ENCODE assay signal across 8 cellular contexts in the genomic region with DNA sequence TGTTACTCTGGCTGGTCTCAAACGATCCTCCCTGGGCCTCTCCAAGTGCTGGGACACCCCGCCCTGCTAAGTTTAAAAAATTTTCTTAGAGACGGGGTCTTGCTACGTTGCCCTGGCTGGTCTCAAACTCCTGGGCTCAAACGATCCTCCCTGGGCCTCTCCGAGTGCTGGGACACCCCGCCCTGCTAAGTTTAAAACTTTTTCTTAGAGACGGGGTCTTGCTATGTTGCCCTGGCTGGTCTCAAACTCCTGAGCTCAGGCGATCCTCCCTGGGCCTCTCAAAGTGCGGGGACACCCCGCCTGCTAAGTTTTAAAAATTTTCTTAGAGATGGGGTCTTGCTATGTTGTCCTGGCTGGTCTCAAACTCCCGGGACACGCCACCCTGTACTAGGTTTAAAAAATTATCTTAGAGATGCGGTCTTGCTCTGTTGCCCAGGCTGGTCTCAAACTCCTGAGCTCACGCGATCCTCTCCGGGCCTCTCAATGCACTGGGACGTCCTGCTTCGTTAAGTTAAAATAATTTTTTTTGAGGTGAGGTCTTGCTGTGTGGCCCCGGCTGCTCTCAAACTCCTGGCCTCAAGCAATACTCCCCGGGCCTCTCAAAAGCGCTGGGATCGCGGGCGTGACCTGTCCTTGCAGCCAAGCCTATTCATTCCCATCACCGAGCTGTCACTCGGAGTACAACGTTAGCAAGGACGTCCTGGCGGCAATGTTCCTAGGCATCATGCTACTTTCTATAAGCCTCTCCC. TPM values are rescaled to one million over a fixed set of nuclear protein-coding genes. Genes with fewer than 3 reads are reported as not detected.
DNase-seq lines count a peak whose midpoint lies in the region; TF ChIP-seq lines count a peak whose summit lies in the region.

No MANE protein-coding gene starts in this region.

- H3K9me3 ChIP-seq in SU-DHL-6 (ENCODE audit: insufficient read depth, low read length): no peaks in the 10 kb centered on the region
- H3K9me3 ChIP-seq in parathyroid adenoma (ENCODE audit: control insufficient read depth, low read length): no peaks in the 10 kb centered on the region

- H3K27ac ChIP-seq in SU-DHL-6 (ENCODE audit: low read depth, low read length) (peak overlapping the region; percentile 13; the same call in 1 of the 2 replicates), parathyroid adenoma (peak overlapping the region; percentile 100)

- no peaks in the 10 kb centered on the region for H3K27me3 Mint-ChIP-seq in Calu3 (ENCODE audit: unreplicated experiment)

- H3K4me2 ChIP-seq in SU-DHL-6 (ENCODE audit: low read depth, low read length, poor library complexity, severe bottlenecking) (peak overlapping the region; percentile 60), parathyroid adenoma (ENCODE audit: low read length) (peak overlapping the region; percentile 81)

- H3K36me3 Mint-ChIP-seq in Calu3 (ENCODE audit: insufficient read depth, unreplicated experiment): peaks cover 78% of the 10 kb centered on the region

- peaks cover 12% of the 10 kb centered on the region for H4K20me1 ChIP-seq in SU-DHL-6 (ENCODE audit: low read depth, low read length)

- H3K4me1 ChIP-seq in parathyroid adenoma: no peaks in the 10 kb centered on the region

- no peaks in the 10 kb centered on the region for H3K9me2 ChIP-seq in SU-DHL-6 (replicated peaks; ENCODE audit: insufficient read depth, low read length)

- H3F3A ChIP-seq in SU-DHL-6 (ENCODE audit: insufficient read depth): no peaks in the 10 kb centered on the region

- no peaks in the 10 kb centered on the region for H3K9me3 Mint-ChIP-seq in Calu3 (ENCODE audit: low read depth, unreplicated experiment)

- no peak for TF ChIP-seq CTCF in Calu3 (IDR thresholded peaks at IDR 0.05; ENCODE audit: unreplicated experiment)
- TF ChIP-seq CTCF in SU-DHL-6 (IDR thresholded peaks at IDR 0.05; ENCODE audit: insufficient read depth, low read length, poor library complexity, severe bottlenecking): no peak
- TF ChIP-seq CTCF in fibroblast of mammary gland (conservative IDR thresholded peaks at IDR 0.05; ENCODE audit: control insufficient read depth, insufficient read depth, low read depth, low read length): no peak
- no peak for TF ChIP-seq CTCF in parathyroid adenoma (IDR thresholded peaks at IDR 0.05)

- H3K27ac Mint-ChIP-seq in Calu3 (ENCODE audit: unreplicated experiment): peak overlapping the region; percentile 20

- peak overlapping the region; percentile 93 for H3K4me3 ChIP-seq in SU-DHL-6 (ENCODE audit: insufficient read depth, low read length, poor library complexity, severe bottlenecking)
- H3K4me3 ChIP-seq in fibroblast of mammary gland (ENCODE audit: control insufficient read depth, low read depth, low read length): peak overlapping the region; percentile 100
- peak overlapping the region; percentile 100 for H3K4me3 ChIP-seq in parathyroid adenoma (ENCODE audit: low read depth, low read length)

- BruUV-seq in Calu3 (replicated peaks; lab: Mats Ljungman, UMichigan): no TSS peak

- H3K36me3 ChIP-seq in SU-DHL-6 (ENCODE audit: low read length) (peaks cover 8% of the 10 kb centered on the region; the same call in 1 of the 2 replicates), parathyroid adenoma (ENCODE audit: control insufficient read depth, insufficient read depth, low read length) (no peaks in the 10 kb centered on the region)

- H3K27me3 ChIP-seq in SU-DHL-6 (ENCODE audit: low read length) (no peaks in the 10 kb centered on the region), parathyroid adenoma (ENCODE audit: control insufficient read depth, insufficient read depth, low read length) (no peaks in the 10 kb centered on the region)

- H3K4me3 Mint-ChIP-seq in Calu3 (ENCODE audit: low read depth, unreplicated experiment): peak overlapping the region; percentile 92

- peaks cover 17% of the 10 kb centered on the region for H3K4me1 Mint-ChIP-seq in Calu3 (ENCODE audit: low read depth, unreplicated experiment)

- no peak overlapping the region for H2AFZ ChIP-seq in SU-DHL-6 (ENCODE audit: low read depth, low read length, severe bottlenecking)
- H2AFZ ChIP-seq in parathyroid adenoma: no peak overlapping the region

- intact Hi-C loops in Calu3 (cut with micrococcal nuclease; ENCODE audit: unreplicated experiment): no loop called here

- H3K79me2 ChIP-seq in SU-DHL-6 (ENCODE audit: insufficient read depth, low read length) (peaks cover 53% of the 10 kb centered on the region), parathyroid adenoma (peaks cover 30% of the 10 kb centered on the region)

- CTCF ChIA-PET in Calu3 (lab: Charles Lee): no interaction called here

- DNase-seq in Calu3 (no peak), fibroblast of mammary gland (ENCODE audit: low read depth) (no peak), NCI-H1436 (lab: John Stamatoyannopoulos, UW) (no peak), anterior cingulate cortex (lab: John Stamatoyannopoulos, UW) (no peak), NCI-H69 (lab: John Stamatoyannopoulos, UW) (no peak)
- no peak for DNase-seq in stimulated activated CD4-positive, alpha-beta T cell treated with anti-CD3 and anti-CD28 coated beads, Interleukin-1b, Interleukin-23, amount 100 ng/mL, for 48 hours

- H3K9ac ChIP-seq in SU-DHL-6 (ENCODE audit: low read length) (peak overlapping the region; percentile 99), parathyroid adenoma (no peak overlapping the region)

RNA-seq across cellular contexts. Expression of gene SLC25A6, which starts 1.1 kb away (rescaled TPM):
- total RNA-seq in Calu3 (2022): 139 and 161 TPM in 2 replicates

RNA-seq across cellular contexts. Expression of gene IL3RA, which starts 54.2 kb away (rescaled TPM):
- not detected in 2 replicates for total RNA-seq in Calu3 (2022)
